ENCODE assay signal across 27 cellular contexts in the genomic region with DNA sequence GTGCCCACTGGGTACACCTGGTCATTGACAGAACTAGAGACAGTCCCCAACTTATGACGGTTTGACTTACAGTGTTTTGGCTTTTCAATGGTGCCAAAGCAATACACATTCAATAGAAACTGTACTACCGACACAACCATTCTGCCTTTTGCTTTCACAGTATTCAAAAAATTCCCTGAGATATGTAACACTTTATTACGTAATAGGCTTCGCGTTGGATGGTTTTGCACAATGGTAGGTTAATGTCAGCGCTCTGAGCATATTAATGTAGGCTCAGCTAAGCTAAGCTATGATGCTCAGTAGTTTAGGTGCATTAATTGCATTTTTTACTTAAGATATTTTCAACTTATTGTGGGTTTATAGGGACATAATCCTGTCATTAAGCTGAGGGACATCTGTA.
"Had no signal": no experiment of that assay in that cellular context is flagged by ENCODE, and none has a peak within 500 bp of the region (broad histone marks: within the 10 kb centered on the region; RNA-seq: fewer than 3 reads in every experiment).

No MANE protein-coding gene starts in this region.

- H3K27ac ChIP-seq: brain microvascular endothelial cell, cardiac muscle cell, SK-N-MC had no signal

- H3K27ac Mint-ChIP-seq: activated CD4-positive, alpha-beta memory T cell treated with anti-CD3 and anti-CD28 coated beads for 36 hours; activated CD4-positive, alpha-beta T cell treated with anti-CD3 and anti-CD28 coated beads, Interleukin-2, amount 10 ng/mL, durations not matched to agents 7 days and 5 days; activated naive CD4-positive, alpha-beta T cell treated with anti-CD3 and anti-CD28 coated beads for 36 hours; activated naive CD8-positive, alpha-beta T cell; activated T-helper 17 cell treated with anti-CD3 and anti-CD28 coated beads, Interleukin-2, amount 50 U/mL, for 72 hours; T-cell had no signal

- H3K4me1 Mint-ChIP-seq: activated CD4-positive, alpha-beta T cell treated with anti-CD3 and anti-CD28 coated beads, Interleukin-2, amount 10 ng/mL, durations not matched to agents 7 days and 5 days; T-cell had no signal

- ATAC-seq: activated T-helper 17 cell treated with anti-CD3 and anti-CD28 coated beads, Interleukin-2, amount 50 U/mL, for 72 hours; Panc1; Right ventricle myocardium inferior; T-cell had no signal

- H3K4me3 Mint-ChIP-seq: activated CD4-positive, alpha-beta memory T cell treated with anti-CD3 and anti-CD28 coated beads for 36 hours; activated CD4-positive, alpha-beta T cell treated with anti-CD3 and anti-CD28 coated beads, Interleukin-2, amount 10 ng/mL, durations not matched to agents 7 days and 5 days; activated naive CD4-positive, alpha-beta T cell treated with anti-CD3 and anti-CD28 coated beads for 36 hours; activated naive CD8-positive, alpha-beta T cell; activated T-helper 17 cell treated with anti-CD3 and anti-CD28 coated beads, Interleukin-2, amount 50 U/mL, for 72 hours; T-cell had no signal

- H3K27me3 Mint-ChIP-seq: activated CD4-positive, alpha-beta T cell treated with anti-CD3 and anti-CD28 coated beads, Interleukin-2, amount 10 ng/mL, durations not matched to agents 7 days and 5 days had no signal

- DNase-seq: activated CD4-positive, alpha-beta memory T cell treated with anti-CD3 and anti-CD28 coated beads for 36 hours; activated CD4-positive, alpha-beta T cell treated with anti-CD3 and anti-CD28 coated beads, Interleukin-2, amount 10 ng/mL, durations not matched to agents 7 days and 5 days; activated CD4-positive, CD25-positive, alpha-beta regulatory T cell; activated CD8-positive, alpha-beta memory T cell treated with anti-CD3 and anti-CD28 coated beads for 24 hours; activated gamma-delta T cell; activated naive CD4-positive, alpha-beta T cell treated with anti-CD3 and anti-CD28 coated beads for 36 hours; activated T-cell treated with anti-CD3 and anti-CD28 coated beads for 4 hours; activated T-cell treated with anti-CD3 and anti-CD28 coated beads, Interleukin-2, amount 50 U/mL, for 48 hours; amygdala; brain microvascular endothelial cell; MM.1S; NCI-H1092; NCI-H1417 treated with DMSO at 0.1 percent for 48 hours; NCI-H2107; NCI-H510A treated with DMSO at 0.1 percent for 48 hours; NK-92 treated with Interleukin-12 subunit alpha and Interleukin-12 subunit beta, amount 100 ng/mL, for 24 hours; OCI-M1; RPMI8226; T-helper 2 cell; T1000 had no signal

- H3K27me3 ChIP-seq: brain microvascular endothelial cell had no signal

- H3K4me3 ChIP-seq: cardiac muscle cell, SK-N-MC had no signal

- H3K36me3 ChIP-seq: brain microvascular endothelial cell, cardiac muscle cell had no signal

- H3K36me3 Mint-ChIP-seq: activated CD4-positive, alpha-beta memory T cell treated with anti-CD3 and anti-CD28 coated beads for 36 hours; activated naive CD8-positive, alpha-beta T cell; T-cell had no signal

- H3K9me3 Mint-ChIP-seq: activated CD4-positive, alpha-beta memory T cell treated with anti-CD3 and anti-CD28 coated beads for 36 hours; activated CD4-positive, alpha-beta T cell treated with anti-CD3 and anti-CD28 coated beads, Interleukin-2, amount 10 ng/mL, durations not matched to agents 7 days and 5 days; activated naive CD4-positive, alpha-beta T cell treated with anti-CD3 and anti-CD28 coated beads for 36 hours; activated T-helper 17 cell treated with anti-CD3 and anti-CD28 coated beads, Interleukin-2, amount 50 U/mL, for 72 hours; T-cell had no signal
